Comparison of ENCODE assay signal across 8 cellular contexts in genomic region chr10:29130190-29130673, GRCh38.
DNase-seq lines count a peak whose midpoint lies in the region; ATAC-seq and TF ChIP-seq lines count a peak whose summit lies in the region.

No MANE protein-coding gene starts in this region.

- H4K20me1 ChIP-seq in GM23338 (replicated peaks; ENCODE audit: insufficient read depth): no peaks in the 10 kb centered on the region

- no peak overlapping the region for H3K4me3 Mint-ChIP-seq in GM23338

- no peaks in the 10 kb centered on the region for H3K79me2 ChIP-seq in GM23338 (replicated peaks; ENCODE audit: insufficient read depth)

- in situ Hi-C loops in ACHN (cut with HindIII; ENCODE audit: low pct_ligation_motif_present, low pct_unique_long_range_greater_than_20kb, low sequenced_read_pairs): no loop called here

- H3K4me1 Mint-ChIP-seq in GM23338: peaks cover 17% of the 10 kb centered on the region

- no peak overlapping the region for H3K4me2 ChIP-seq in GM23338

- H3K27ac ChIP-seq in GM23338 (ENCODE audit: low read depth): no peak overlapping the region

- H3K36me3 Mint-ChIP-seq in GM23338 (ENCODE audit: low read depth): no peaks in the 10 kb centered on the region

- ATAC-seq in GM23338 (peak; percentile 38; the same call in 2 of the 3 replicates), GM19324 (IDR thresholded peaks at IDR 0.05; ENCODE audit: low FRiP score, unreplicated experiment) (no peak), HG03342 (IDR thresholded peaks at IDR 0.05; ENCODE audit: unreplicated experiment) (no peak), HG03521 (IDR thresholded peaks at IDR 0.05; ENCODE audit: unreplicated experiment) (no peak), GM19467 (IDR thresholded peaks at IDR 0.05; ENCODE audit: unreplicated experiment) (no peak)

- H3K27ac Mint-ChIP-seq in GM23338: no peak overlapping the region

- no peaks in the 10 kb centered on the region for H3K27me3 ChIP-seq in GM23338 (ENCODE audit: insufficient read depth)

- no peak overlapping the region for H2AFZ ChIP-seq in GM23338

- DNase-seq in ACHN (peak; percentile 22), GM23338 (ENCODE audit: low spot score) (peak; percentile 66), SHP77 treated with DMSO at 0.1 percent for 48 hours (lab: John Stamatoyannopoulos, UW) (peak; percentile 1), iris pigment epithelial cell (ENCODE audit: low read depth) (peak; percentile 50)

- no peaks in the 10 kb centered on the region for H3F3A ChIP-seq in GM23338 (replicated peaks; ENCODE audit: low read depth)

- H3K36me3 ChIP-seq in GM23338 (ENCODE audit: insufficient read depth): no peaks in the 10 kb centered on the region

- TF ChIP-seq CTCF in GM23338 (conservative IDR thresholded peaks at IDR 0.05; ENCODE audit: low read depth in 2 of 2): peak; percentile 62 to 86

- H3K4me1 ChIP-seq in GM23338 (ENCODE audit: insufficient read depth): peaks cover 26% of the 10 kb centered on the region

- no peaks in the 10 kb centered on the region for H3K9me3 Mint-ChIP-seq in GM23338

- H3K4me3 ChIP-seq in GM23338: no peak overlapping the region

- no peaks in the 10 kb centered on the region for H3K27me3 Mint-ChIP-seq in GM23338 (ENCODE audit: insufficient read depth, low read depth, poor library complexity)

- H3K9me2 ChIP-seq in GM23338 (ENCODE audit: insufficient read depth): no peaks in the 10 kb centered on the region

TF ChIP-seq in GM23338, 12 proteins besides CTCF, POLR2A, EP300 and RAD21:
- TF ChIP-seq ZNF462 (CRISPR knock-in tag; IDR thresholded peaks at IDR 0.05) (no peak), EZH2 (IDR thresholded peaks at IDR 0.05; ENCODE audit: low read depth, unreplicated experiment) (no peak), JUNB (IDR thresholded peaks at IDR 0.05; ENCODE audit: unreplicated experiment) (no peak), EZH2phosphoT487 (IDR thresholded peaks at IDR 0.05; ENCODE audit: unreplicated experiment) (no peak), CREB1 (CRISPR knock-in tag; IDR thresholded peaks at IDR 0.05; ENCODE audit: low read depth) (no peak), REST (IDR thresholded peaks at IDR 0.05; ENCODE audit: unreplicated experiment) (no peak), POLR2AphosphoS5 (IDR thresholded peaks at IDR 0.05; ENCODE audit: low read depth) (no peak), ZNF114 (CRISPR knock-in tag; IDR thresholded peaks at IDR 0.05) (no peak), STAT1 (IDR thresholded peaks at IDR 0.05; ENCODE audit: unreplicated experiment) (no peak), ETS1 (IDR thresholded peaks at IDR 0.05) (no peak), NANOG (IDR thresholded peaks at IDR 0.05; ENCODE audit: borderline replicate concordance) (no peak), ZNF331 (CRISPR knock-in tag; IDR thresholded peaks at IDR 0.05; ENCODE audit: low read depth) (no peak)

Comparison
In these comparisons a context has a peak if more than half of its experiments do, and no peak if none do; other contexts are left out.
1. DNase-seq: peak in every context shown above with its lines; median percentile 66 in GM23338; 50 in iris pigment epithelial cell; 22 in ACHN; 1 in SHP77 treated with DMSO at 0.1 percent for 48 hours.